14 cellular contexts compared by ENCODE assay signal in genomic region chr21:36773995-36774394, GRCh38.
A peak's percentile ranks its signal among the peaks of the same experiment; 100 is the strongest.
DNase-seq lines count a peak whose midpoint lies in the region; TF ChIP-seq lines count a peak whose summit lies in the region.
"Had no signal": no experiment of that assay in that cellular context is flagged by ENCODE, and none has a peak within 500 bp of the region (broad histone marks: within the 10 kb centered on the region; RNA-seq: fewer than 3 reads in every experiment).

No MANE protein-coding gene starts in this region.

- H2AFZ ChIP-seq in GM23248 = no peak overlapping the region

- CTCF ChIA-PET in RWPE1 (lab: Yijun Ruan, JAX) = interaction anchor here (0.7 kb wide), 1 partner anchor 38 kb away, joined by 3 read pairs; no protein-coding TSS in a partner anchor

- no peaks in the 10 kb centered on the region for H3K27me3 Mint-ChIP-seq in osteocyte (ENCODE audit: unreplicated experiment)
- H3K27me3 Mint-ChIP-seq: B cell; CD4-positive, alpha-beta T cell had no signal

- H3K36me3 ChIP-seq in adrenal gland (replicated peaks in 1 of 2) (no peaks in the 10 kb centered on the region), GM23248 (ENCODE audit: low read depth) (no peaks in the 10 kb centered on the region)
- H3K36me3 ChIP-seq: HAP-1 had no signal

- H4K20me1 ChIP-seq in GM23248 (ENCODE audit: insufficient read depth) = no peaks in the 10 kb centered on the region

- no peak overlapping the region for H3K4me3 ChIP-seq in adrenal gland
- H3K4me3 ChIP-seq in GM23248 = no peak overlapping the region
- H3K4me3 ChIP-seq: GM12878, HAP-1 had no signal

- no peaks in the 10 kb centered on the region for H3K36me3 Mint-ChIP-seq in osteocyte (ENCODE audit: unreplicated experiment)

- no peaks in the 10 kb centered on the region for H3K9me2 ChIP-seq in GM23248 (ENCODE audit: insufficient read depth)

- H3K9me3 ChIP-seq in adrenal gland (replicated peaks in 1 of 3) (no peaks in the 10 kb centered on the region), GM23248 (ENCODE audit: low read depth) (no peaks in the 10 kb centered on the region)
- H3K9me3 ChIP-seq: HAP-1 had no signal

- in situ Hi-C loops in GM23248 (cut with MboI) = no loop called here

- peaks cover 17% of the 10 kb centered on the region for H3K4me1 Mint-ChIP-seq in osteocyte (ENCODE audit: unreplicated experiment)
- H3K4me1 Mint-ChIP-seq: B cell had no signal

- H3K27ac ChIP-seq in RWPE1 (peak overlapping the region; percentile 88), adrenal gland (peak overlapping the region in 3 of 5 donors; percentile 18 to 76 (median 56)), GM23248 (no peak overlapping the region)

- intact Hi-C loops in adrenal gland (cut with DNase I) = no loop called here

- 65 to 82% (median 71%) methylated on average over 8 of the region's 8 CpGs for WGBS in adrenal gland, 4 donors
- 80 to 85% methylated on average over 8 of the region's 8 CpGs for WGBS in GM23248 (ENCODE audit: low coverage in 1 of 2, low lambda C conversion rate in 2 of 2, missing lambda C conversion rate in 2 of 2), 2 experiments

- TF ChIP-seq CTCF in RWPE1 (conservative IDR thresholded peaks at IDR 0.05; ENCODE audit: low read depth) (no peak), adrenal gland (IDR thresholded peaks at IDR 0.05) (no peak), osteocyte (IDR thresholded peaks at IDR 0.05) (no peak)

- no peak overlapping the region for H3K9ac ChIP-seq in GM23248

- no peaks in the 10 kb centered on the region for H3K79me2 ChIP-seq in GM23248 (ENCODE audit: insufficient read depth)

- H3K4me3 Mint-ChIP-seq in osteocyte (ENCODE audit: unreplicated experiment) = no peak overlapping the region
- H3K4me3 Mint-ChIP-seq: B cell; CD4-positive, alpha-beta T cell had no signal

- peak overlapping the region; percentile 31 for H3K27ac Mint-ChIP-seq in osteocyte (ENCODE audit: unreplicated experiment)
- H3K27ac Mint-ChIP-seq: B cell; CD4-positive, alpha-beta T cell had no signal

- POLR2A ChIA-PET in RWPE1 (lab: Yijun Ruan, JAX; ENCODE audit: low non-redundant PET) = interaction anchor here (0.6 kb wide), 1 partner anchor 815 kb away, joined by 3 read pairs; no protein-coding TSS in a partner anchor

- H3K4me1 ChIP-seq in adrenal gland (replicated peaks in 1 of 2) (peaks cover 14 to 25% of the 10 kb centered on the region in 2 donors), GM23248 (ENCODE audit: insufficient read depth) (peaks cover 7% of the 10 kb centered on the region; the same call in 1 of the 2 replicates)

- no peak for DNase-seq in RWPE1 (ENCODE audit: low spot score)
- DNase-seq in adrenal gland = peak in 1 of 7 donors; percentile 46
- DNase-seq in ecto neural progenitor cell (ENCODE audit: low spot score) = peak; percentile 26
- DNase-seq in osteocyte (ENCODE audit: extremely low spot score, unreplicated experiment) = no peak
- DNase-seq in effector CD4-positive, alpha-beta T cell = no peak
- no peak for DNase-seq in GM23248
- DNase-seq in NCI-H146 treated with DMSO at 0.1 percent for 48 hours (lab: John Stamatoyannopoulos, UW; ENCODE audit: unreplicated experiment) = no peak
- DNase-seq: Calu3; CD4-positive, alpha-beta T cell; DMS 273 treated with DMSO at 0.1 percent for 48 hours; GOT3 had no signal

- peaks cover 13% of the 10 kb centered on the region; the same call in 1 of the 2 replicates for H3F3A ChIP-seq in GM23248 (ENCODE audit: insufficient read depth)

- H3K27me3 ChIP-seq in adrenal gland (no peaks in the 10 kb centered on the region), GM23248 (replicated peaks; ENCODE audit: insufficient read depth) (no peaks in the 10 kb centered on the region)

- H3K9me3 Mint-ChIP-seq in osteocyte (ENCODE audit: unreplicated experiment) = no peaks in the 10 kb centered on the region
- H3K9me3 Mint-ChIP-seq: CD4-positive, alpha-beta T cell had no signal

- TF ChIP-seq POLR2A in adrenal gland (IDR thresholded peaks at IDR 0.05) = no peak

- no peak overlapping the region for H3K4me2 ChIP-seq in GM23248 (ENCODE audit: unreplicated experiment)
